Comparison of ENCODE assay signal across 12 cellular contexts in genomic region chr4:177380730-177381287, GRCh38.
DNase-seq lines count a peak whose midpoint lies in the region; ATAC-seq, FAIRE-seq and TF ChIP-seq lines count a peak whose summit lies in the region.
"Had no signal": no experiment of that assay in that cellular context is flagged by ENCODE, and none has a peak within 500 bp of the region (broad histone marks: within the 10 kb centered on the region; RNA-seq: fewer than 3 reads in every experiment).

No MANE protein-coding gene starts in this region.

- no peak for TF ChIP-seq POLR2A in K562 (conservative IDR thresholded peaks at IDR 0.05)

- no peak overlapping the region for H3K27ac Mint-ChIP-seq in activated CD4-positive, alpha-beta T cell treated with anti-CD3 and anti-CD28 coated beads for 36 hours

- H2BK12ac ChIP-seq in trophoblast cell (ENCODE audit: low read length): no peak overlapping the region

- no peaks in the 10 kb centered on the region for H3K36me3 Mint-ChIP-seq in activated CD4-positive, alpha-beta T cell treated with anti-CD3 and anti-CD28 coated beads for 36 hours (ENCODE audit: low read depth)

- H3K4me1 Mint-ChIP-seq in activated CD4-positive, alpha-beta T cell treated with anti-CD3 and anti-CD28 coated beads for 36 hours: no peaks in the 10 kb centered on the region

- H3K36me3 ChIP-seq in K562 (ENCODE audit: control insufficient read depth, insufficient read depth, low read length): no peaks in the 10 kb centered on the region
- H3K36me3 ChIP-seq in trophoblast cell (ENCODE audit: control insufficient read depth in 1 of 2, insufficient read depth in 2 of 2, low read length in 2 of 2): no peaks in the 10 kb centered on the region

- TF ChIP-seq EP300 in K562 (IDR thresholded peaks at IDR 0.05; ENCODE audit: low read length): no peak

- intact Hi-C loops in activated CD4-positive, alpha-beta T cell treated with anti-CD3 and anti-CD28 coated beads for 36 hours (cut with DNase I, micrococcal nuclease): no loop called here
- intact Hi-C loops in K562 (cut with micrococcal nuclease): loop anchor here (2.0 to 5.0 kb wide), 2 partner anchors 130 to 166 kb away; no protein-coding TSS in a partner anchor

- peak overlapping the region; percentile 13 for H4K8ac ChIP-seq in trophoblast cell (ENCODE audit: low read depth, low read length)

- peak; percentile 40 to 59 (median 55) for TF ChIP-seq CTCF in K562 (IDR thresholded peaks at IDR 0.05 in 2 of 3, conservative IDR thresholded peaks at IDR 0.05 in 1 of 3; ENCODE audit: insufficient read depth in 2 of 3, low read depth in 1 of 3, low read length in 3 of 3)

- FAIRE-seq in K562 (lab: Jason Lieb, UNC): no peak

- H3K4me2 ChIP-seq in K562 (ENCODE audit: insufficient read depth, low read length) (peak overlapping the region; percentile 38), trophoblast cell (ENCODE audit: low read length) (no peak overlapping the region)

- H4K91ac ChIP-seq in trophoblast cell (ENCODE audit: low read depth, low read length): no peak overlapping the region

- CTCF ChIA-PET in activated CD4-positive, alpha-beta T cell treated with anti-CD3 and anti-CD28 coated beads for 36 hours (lab: Charles Lee): interaction anchor here (1.5 kb wide), 1 partner anchor 130 kb away, joined by 4 read pairs; no protein-coding TSS in a partner anchor
- CTCF ChIA-PET in K562 (lab: Yijun Ruan, JAX; ENCODE audit: low intra/inter-chr PET ratio): no interaction called here

- no peaks in the 10 kb centered on the region for H3K27me3 Mint-ChIP-seq in activated CD4-positive, alpha-beta T cell treated with anti-CD3 and anti-CD28 coated beads for 36 hours

- no peak overlapping the region for H3K4ac ChIP-seq in trophoblast cell (ENCODE audit: low read depth, low read length)

- no peaks in the 10 kb centered on the region for H3K9me1 ChIP-seq in K562 (ENCODE audit: control insufficient read depth, insufficient read depth, low read length)

- H3K23ac ChIP-seq in trophoblast cell (ENCODE audit: low read length): no peak overlapping the region

- H3K27me3 ChIP-seq in K562 (ENCODE audit: control insufficient read depth in 2 of 2, insufficient read depth in 2 of 2, low read length in 2 of 2) (no peaks in the 10 kb centered on the region), trophoblast cell (ENCODE audit: insufficient read depth, low read length) (no peaks in the 10 kb centered on the region)

- H4K20me1 ChIP-seq in K562 (replicated peaks; ENCODE audit: control insufficient read depth, insufficient read depth, low read length): no peaks in the 10 kb centered on the region

- H3K4me1 ChIP-seq in K562 (replicated peaks in 1 of 2; ENCODE audit: control insufficient read depth in 2 of 2, insufficient read depth in 2 of 2, low read length in 2 of 2) (peaks cover 0 to 9% of the 10 kb centered on the region in 2 experiments; a peak in 2 of 5 replicates), trophoblast cell (ENCODE audit: control insufficient read depth in 1 of 2, insufficient read depth in 2 of 2, low read length in 2 of 2) (peaks cover 0 to 2% of the 10 kb centered on the region in 2 experiments)

- H2AK5ac ChIP-seq in trophoblast cell (ENCODE audit: low read length): no peak overlapping the region

- no peaks in the 10 kb centered on the region for H3K79me1 ChIP-seq in trophoblast cell (ENCODE audit: low read length)

- no peak overlapping the region for H3K18ac ChIP-seq in trophoblast cell (ENCODE audit: low read length)

- no peaks in the 10 kb centered on the region for H3K9me3 ChIP-seq in K562 (replicated peaks; ENCODE audit: control insufficient read depth, insufficient read depth, low read depth, low read length)
- peaks cover 2% of the 10 kb centered on the region for H3K9me3 ChIP-seq in trophoblast cell (ENCODE audit: insufficient read depth, low read depth, low read length)

- H3K9ac ChIP-seq in K562 (ENCODE audit: insufficient read depth in 1 of 2, low read depth in 2 of 2, low read length in 2 of 2) (no peak overlapping the region), trophoblast cell (ENCODE audit: low read length) (no peak overlapping the region)

- no peak overlapping the region for H3K14ac ChIP-seq in trophoblast cell (ENCODE audit: low read length)

- no peak overlapping the region for H2BK120ac ChIP-seq in trophoblast cell (ENCODE audit: insufficient read depth, low read length, poor library complexity)

- ATAC-seq in activated CD4-positive, alpha-beta T cell treated with anti-CD3 and anti-CD28 coated beads for 36 hours: peak; percentile 39
- ATAC-seq in K562 (peak; percentile 98), GM18868 (IDR thresholded peaks at IDR 0.05; ENCODE audit: unreplicated experiment) (no peak)
- ATAC-seq: left colon had no signal

- no peak overlapping the region for H2BK5ac ChIP-seq in trophoblast cell (ENCODE audit: low read depth, low read length, poor library complexity)

- H3K27ac ChIP-seq in K562 (ENCODE audit: extremely low read depth, low read depth, low read length) (no peak overlapping the region), trophoblast cell (ENCODE audit: low read depth, low read length) (no peak overlapping the region)

- WGBS in K562 (ENCODE audit: insufficient coverage, low coverage, missing lambda C conversion rate): 27% methylated on average over 15 of the region's 19 CpGs
- no CpG with 5 or more reads among the region's 19 CpGs for WGBS in trophoblast cell (ENCODE audit: extremely low coverage, insufficient coverage, insufficient read length)

- H3K4me3 Mint-ChIP-seq in activated CD4-positive, alpha-beta T cell treated with anti-CD3 and anti-CD28 coated beads for 36 hours: no peak overlapping the region

- no TSS peak for BruUV-seq in K562 (replicated peaks; lab: Mats Ljungman, UMichigan)

- TF ChIP-seq RAD21 in K562 (CRISPR knock-in tag; conservative IDR thresholded peaks at IDR 0.05 in 1 of 2, IDR thresholded peaks at IDR 0.05 in 1 of 2): peak in 1 of 2 experiments; percentile 53; a peak in 2 of 4 replicates

- peak overlapping the region; percentile 7 for H4K12ac ChIP-seq in trophoblast cell (ENCODE audit: low read depth, low read length)

- in situ Hi-C loops in K562 (cut with MboI): no loop called here

- POLR2A ChIA-PET in activated CD4-positive, alpha-beta T cell treated with anti-CD3 and anti-CD28 coated beads for 36 hours (lab: Charles Lee): no interaction called here
- POLR2A ChIA-PET in K562 (lab: Yijun Ruan, JAX): no interaction called here

- H3K79me2 ChIP-seq in K562 (ENCODE audit: control insufficient read depth, insufficient read depth, low read length): no peaks in the 10 kb centered on the region
- no peaks in the 10 kb centered on the region for H3K79me2 ChIP-seq in trophoblast cell (ENCODE audit: control insufficient read depth, insufficient read depth, low read length, poor library complexity)

- DNase-seq in activated CD4-positive, alpha-beta T cell treated with anti-CD3 and anti-CD28 coated beads for 36 hours: peak; percentile 32
- DNase-seq in activated CD4-positive, alpha-beta T cell treated with anti-CD3 and anti-CD28 coated beads, Interleukin-2, amount 50 U/mL, for 1 hour: no peak
- DNase-seq in HT1080 (ENCODE audit: low read depth) (peak; percentile 44), K562 (ENCODE audit: extremely low read depth in 1 of 4, low spot score in 3 of 4) (peak; percentile 17 to 50 (median 22)), trophoblast cell (peak; percentile 55 to 70), DMS153 treated with DMSO at 0.1 percent for 48 hours (lab: John Stamatoyannopoulos, UW; ENCODE audit: unreplicated experiment) (no peak)
- DNase-seq in stimulated activated naive CD4-positive, alpha-beta T cell (lab: John Stamatoyannopoulos, UW): no peak
- DNase-seq: ACHN; activated naive CD4-positive, alpha-beta T cell; left colon; NCI-H524 treated with DMSO at 0.1 percent for 48 hours had no signal

- no peaks in the 10 kb centered on the region for H3K9me3 Mint-ChIP-seq in activated CD4-positive, alpha-beta T cell treated with anti-CD3 and anti-CD28 coated beads for 36 hours (ENCODE audit: low read depth)

- H2AFZ ChIP-seq in K562 (ENCODE audit: low read depth, low read length) (0 out of 2 replicates have a peak overlapping the region, but pooled peaks have one; percentile 40), trophoblast cell (ENCODE audit: insufficient read depth, low read length, poor library complexity) (no peak overlapping the region)

- H3K4me3 ChIP-seq in K562 (no peak overlapping the region), trophoblast cell (ENCODE audit: low read depth, low read length) (no peak overlapping the region)

TF ChIP-seq in K562, 482 proteins besides CTCF, POLR2A, EP300 and RAD21:
- TF ChIP-seq ETV1 (tag; conservative IDR thresholded peaks at IDR 0.05; ENCODE audit: low read depth) (peak; percentile 47; the same call in 1 of the 2 replicates), ZNF77 (CRISPR knock-in tag; IDR thresholded peaks at IDR 0.05) (no peak), NR2C1 (IDR thresholded peaks at IDR 0.05) (no peak), NR2C1 (tag; IDR thresholded peaks at IDR 0.05) (0 out of 2 replicates have a peak, but pooled peaks have one; percentile 11), OTX1 (CRISPR knock-in tag; IDR thresholded peaks at IDR 0.05) (no peak), SMC3 (conservative IDR thresholded peaks at IDR 0.05; ENCODE audit: insufficient read depth, low read depth, low read length) (0 out of 2 replicates have a peak, but pooled peaks have one; percentile 33), GABPA (tag; conservative IDR thresholded peaks at IDR 0.05; ENCODE audit: low read depth) (0 out of 2 replicates have a peak, but pooled peaks have one; percentile 6), YY1 (IDR thresholded peaks at IDR 0.05; ENCODE audit: borderline replicate concordance in 1 of 3, control insufficient read depth in 1 of 3, extremely low read depth in 1 of 3, insufficient read depth in 3 of 3, insufficient read length in 1 of 3, insufficient replicate concordance in 2 of 3, low read depth in 1 of 3, low read length in 2 of 3) (peak in 1 of 3 experiments; percentile 31), ATF3 (IDR thresholded peaks at IDR 0.05) (0 out of 2 replicates have a peak, but pooled peaks have one; percentile 21), ATF3 (CRISPR knock-in tag; conservative IDR thresholded peaks at IDR 0.05) (no peak)

Comparison
In these comparisons a context has a peak if more than half of its experiments do, and no peak if none do; other contexts are left out.
1. DNase-seq: peak in activated CD4-positive, alpha-beta T cell treated with anti-CD3 and anti-CD28 coated beads for 36 hours (single experiment), HT1080 (single experiment), K562 (4 of 4) and trophoblast cell (2 of 2); none in activated CD4-positive, alpha-beta T cell treated with anti-CD3 and anti-CD28 coated beads, Interleukin-2, amount 50 U/mL, for 1 hour (single experiment), DMS153 treated with DMSO at 0.1 percent for 48 hours (single experiment) and stimulated activated naive CD4-positive, alpha-beta T cell (0 of 6).